Comparison of ENCODE assay signal across 10 cellular contexts in genomic region chr6:15268130-15268908, GRCh38. TPM values are rescaled to one million over a fixed set of nuclear protein-coding genes. Genes with fewer than 3 reads are reported as not detected.
A peak's percentile ranks its signal among the peaks of the same experiment; 100 is the strongest.
DNase-seq lines count a peak whose midpoint lies in the region; TF ChIP-seq lines count a peak whose summit lies in the region.
"Had no signal": no experiment of that assay in that cellular context is flagged by ENCODE, and none has a peak within 500 bp of the region (broad histone marks: within the 10 kb centered on the region; RNA-seq: fewer than 3 reads in every experiment).

No MANE protein-coding gene starts in this region.

- H4K8ac ChIP-seq in mesenchymal stem cell (ENCODE audit: low read length): no peak overlapping the region

- peaks cover 18% of the 10 kb centered on the region for H3K79me1 ChIP-seq in mesenchymal stem cell (replicated peaks; ENCODE audit: low read length, poor library complexity, severe bottlenecking)

- H2BK12ac ChIP-seq in mesenchymal stem cell (ENCODE audit: low read length in 2 of 2): peak overlapping the region in 1 of 2 experiments; percentile 26

- H2BK5ac ChIP-seq in mesenchymal stem cell (ENCODE audit: low read depth, low read length, poor library complexity, severe bottlenecking): no peak overlapping the region

- H3K4me3 ChIP-seq in endodermal cell (ENCODE audit: low read length) (peak overlapping the region; percentile 64), mesenchymal stem cell (ENCODE audit: insufficient read depth in 1 of 2, low read depth in 1 of 2, low read length in 2 of 2) (peak overlapping the region in 1 of 2 experiments; percentile 66), suprapubic skin (no peak overlapping the region)

- no peak overlapping the region for H3K18ac ChIP-seq in mesenchymal stem cell (ENCODE audit: low read depth in 1 of 2, low read length in 2 of 2)

- H2AK5ac ChIP-seq in mesenchymal stem cell (ENCODE audit: low read length, severe bottlenecking): no peak overlapping the region

- WGBS in endodermal cell (ENCODE audit: insufficient coverage in 1 of 2, insufficient read length in 1 of 2), 2 experiments: 10 to 21% methylated on average over 7 to 10 of the region's 10 CpGs
- WGBS in mesenchymal stem cell: 33% methylated on average over 7 of the region's 10 CpGs
- WGBS in suprapubic skin: 48% methylated on average over 10 of the region's 10 CpGs

- no peak for TF ChIP-seq POLR2A in suprapubic skin (IDR thresholded peaks at IDR 0.05)

- peak overlapping the region; percentile 42 for H3K4me3 Mint-ChIP-seq in endodermal cell
- H3K4me3 Mint-ChIP-seq: activated naive CD4-positive, alpha-beta T cell treated with anti-CD3 and anti-CD28 coated beads for 36 hours had no signal

- H3K4me1 ChIP-seq in endodermal cell (ENCODE audit: control insufficient read depth, insufficient read depth, low read length): peaks cover 43% of the 10 kb centered on the region
- peaks cover 24% of the 10 kb centered on the region for H3K4me1 ChIP-seq in mesenchymal stem cell (ENCODE audit: control insufficient read depth, insufficient read depth, low read depth, low read length)
- H3K4me1 ChIP-seq in suprapubic skin: peaks cover 56% of the 10 kb centered on the region

- peaks cover 8% of the 10 kb centered on the region for H3K36me3 Mint-ChIP-seq in endodermal cell (ENCODE audit: low read depth)

- DNase-seq in NCI-H82 (lab: John Stamatoyannopoulos, UW): peak; percentile 67
- no peak for DNase-seq in NCI-H82 treated with DMSO at 0.1 percent for 48 hours (lab: John Stamatoyannopoulos, UW; ENCODE audit: unreplicated experiment)
- DNase-seq in endodermal cell: peak; percentile 84
- no peak for DNase-seq in mesenchymal stem cell
- DNase-seq in suprapubic skin (ENCODE audit: low spot score in 2 of 2): no peak
- no peak for DNase-seq in occipital lobe (lab: John Stamatoyannopoulos, UW)
- no peak for DNase-seq in foreskin melanocyte
- no peak for DNase-seq in HPDE6-E6E7 (ENCODE audit: extremely low spot score)
- DNase-seq: activated naive CD4-positive, alpha-beta T cell treated with anti-CD3 and anti-CD28 coated beads for 36 hours; NCI-H748 treated with DMSO at 0.1 percent for 48 hours had no signal

- no peaks in the 10 kb centered on the region for H3K27me3 ChIP-seq in endodermal cell (ENCODE audit: control insufficient read depth, insufficient read depth, low read length, poor library complexity, severe bottlenecking)
- H3K27me3 ChIP-seq in mesenchymal stem cell (ENCODE audit: control insufficient read depth in 1 of 2, insufficient read depth in 1 of 2, low read length in 2 of 2): no peaks in the 10 kb centered on the region
- no peaks in the 10 kb centered on the region for H3K27me3 ChIP-seq in suprapubic skin

- peak overlapping the region; percentile 81 for H3K27ac Mint-ChIP-seq in endodermal cell
- H3K27ac Mint-ChIP-seq: activated naive CD4-positive, alpha-beta T cell treated with anti-CD3 and anti-CD28 coated beads for 36 hours had no signal

- no peak overlapping the region for H3K9ac ChIP-seq in endodermal cell (ENCODE audit: extremely low read depth, low read length, poor library complexity, severe bottlenecking)
- H3K9ac ChIP-seq in mesenchymal stem cell (ENCODE audit: low read length): peak overlapping the region; percentile 76

- H3K27ac ChIP-seq in endodermal cell (ENCODE audit: low read depth, low read length): peak overlapping the region; percentile 50
- peak overlapping the region; percentile 87 for H3K27ac ChIP-seq in mesenchymal stem cell (ENCODE audit: low read length, poor library complexity, severe bottlenecking)
- peak overlapping the region; percentile 19 for H3K27ac ChIP-seq in suprapubic skin

- TF ChIP-seq CTCF in endodermal cell (conservative IDR thresholded peaks at IDR 0.05): no peak
- no peak for TF ChIP-seq CTCF in suprapubic skin (IDR thresholded peaks at IDR 0.05)

- H4K91ac ChIP-seq in mesenchymal stem cell (ENCODE audit: low read length): no peak overlapping the region

- no peak overlapping the region for H3K4ac ChIP-seq in mesenchymal stem cell (ENCODE audit: low read depth in 1 of 2, low read length in 2 of 2)

- H2AFZ ChIP-seq in mesenchymal stem cell (ENCODE audit: low read depth, low read length): no peak overlapping the region

- no peak for TF ChIP-seq EP300 in suprapubic skin (IDR thresholded peaks at IDR 0.05)

- H2BK120ac ChIP-seq in mesenchymal stem cell (ENCODE audit: low read depth, low read length): no peak overlapping the region

- H3K23ac ChIP-seq in mesenchymal stem cell (ENCODE audit: low read length in 2 of 2): no peak overlapping the region

- no peaks in the 10 kb centered on the region for H3K36me3 ChIP-seq in endodermal cell (ENCODE audit: control insufficient read depth, insufficient read depth, low read length)
- H3K36me3 ChIP-seq in mesenchymal stem cell (ENCODE audit: control insufficient read depth in 1 of 2, insufficient read depth in 2 of 2, low read depth in 1 of 2, low read length in 2 of 2): no peaks in the 10 kb centered on the region
- H3K36me3 ChIP-seq in suprapubic skin: no peaks in the 10 kb centered on the region

- H3K9me3 Mint-ChIP-seq in endodermal cell: no peaks in the 10 kb centered on the region
- H3K9me3 Mint-ChIP-seq: activated naive CD4-positive, alpha-beta T cell treated with anti-CD3 and anti-CD28 coated beads for 36 hours had no signal

- peaks cover 66% of the 10 kb centered on the region for H3K4me1 Mint-ChIP-seq in endodermal cell

- no peaks in the 10 kb centered on the region for H3K9me3 ChIP-seq in endodermal cell (ENCODE audit: control insufficient read depth, low read length)
- H3K9me3 ChIP-seq in mesenchymal stem cell (ENCODE audit: control insufficient read depth, low read length): no peaks in the 10 kb centered on the region
- no peaks in the 10 kb centered on the region for H3K9me3 ChIP-seq in suprapubic skin

- H3K14ac ChIP-seq in mesenchymal stem cell (ENCODE audit: low read length in 2 of 2): no peak overlapping the region

- H3K27me3 Mint-ChIP-seq in endodermal cell (ENCODE audit: insufficient read depth): no peaks in the 10 kb centered on the region

- peak overlapping the region; percentile 42 for H3K4me2 ChIP-seq in mesenchymal stem cell (ENCODE audit: low read length, poor library complexity, severe bottlenecking)

- H2BK15ac ChIP-seq in mesenchymal stem cell (ENCODE audit: low read depth, poor library complexity, severe bottlenecking): no peak overlapping the region

RNA-seq across cellular contexts. Expression of gene JARID2, which starts 22.4 kb away (rescaled TPM):
- total RNA-seq in endodermal cell: 10 to 100 TPM; 42.5 to 77.0 TPM
- 45.4 TPM for polyA plus RNA-seq in endodermal cell (2013, experiment 1 of 2)
- polyA plus RNA-seq in endodermal cell (2013, experiment 2 of 2): 43.3 TPM
- polyA plus RNA-seq in mesenchymal stem cell (2013, experiment 1 of 2): 10.5 TPM
- polyA plus RNA-seq in mesenchymal stem cell (2013, experiment 2 of 2): 9.8 TPM
- total RNA-seq in suprapubic skin: 10 to 100 TPM; 20.0 to 29.4 (median 23.9) TPM
- 18.6 TPM for total RNA-seq in occipital lobe

Comparison
In these comparisons a context has a peak if more than half of its experiments do, and no peak if none do; other contexts are left out.
1. DNase-seq: peak in NCI-H82 (single experiment) and endodermal cell (single experiment); none in NCI-H82 treated with DMSO at 0.1 percent for 48 hours (single experiment), mesenchymal stem cell (single experiment), suprapubic skin (0 of 2), occipital lobe (single experiment), foreskin melanocyte (single experiment) and HPDE6-E6E7 (single experiment).
2. H3K27ac ChIP-seq: peak in every context shown above with its lines; median percentile 87 in mesenchymal stem cell; 50 in endodermal cell; 19 in suprapubic skin.